Comparison of ENCODE assay signal across 11 cellular contexts in the genomic region with DNA sequence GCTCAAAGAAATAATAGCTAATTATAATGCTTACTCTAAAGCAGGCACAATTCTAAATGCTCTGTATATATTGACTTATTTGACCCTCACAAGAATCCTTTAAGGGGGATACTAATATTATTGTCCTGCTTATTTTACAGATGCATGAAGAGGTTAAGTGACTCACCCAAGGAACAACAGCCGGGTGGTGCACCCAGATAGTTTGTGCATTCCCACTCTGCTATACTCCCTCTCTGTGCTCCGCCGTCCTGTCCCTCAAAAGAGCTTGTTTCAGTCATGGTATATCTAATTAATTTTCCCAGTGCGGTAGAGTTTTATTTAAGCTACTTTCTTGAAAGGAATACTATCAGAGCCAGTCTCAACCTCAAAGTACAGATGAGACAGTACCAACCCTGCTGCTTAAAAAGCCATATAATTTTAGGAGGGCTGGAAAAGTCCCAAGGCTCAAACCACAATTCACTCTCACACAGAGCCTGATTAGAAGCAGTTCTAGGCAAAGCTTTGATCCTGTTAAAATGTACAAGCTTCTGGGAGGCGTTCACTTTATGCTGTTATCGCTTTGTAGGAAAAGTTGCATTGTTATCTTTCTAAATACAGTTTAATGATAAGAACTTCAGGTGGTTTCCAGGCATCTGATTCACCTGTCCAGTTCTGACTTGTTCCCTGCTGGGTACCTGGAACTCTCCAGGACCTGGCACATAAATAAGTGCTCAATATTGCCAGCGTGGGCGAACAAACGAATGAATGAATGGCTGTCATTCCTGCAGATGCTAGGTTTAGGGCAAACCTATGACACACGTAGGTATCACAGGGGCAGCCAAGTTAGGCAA.
DNase-seq lines count a peak whose midpoint lies in the region; ATAC-seq, FAIRE-seq and TF ChIP-seq lines count a peak whose summit lies in the region.
"Had no signal": no experiment of that assay in that cellular context is flagged by ENCODE, and none has a peak within 500 bp of the region (broad histone marks: within the 10 kb centered on the region; RNA-seq: fewer than 3 reads in every experiment).

No MANE protein-coding gene starts in this region.

- H3K36me3 Mint-ChIP-seq in activated CD4-positive, alpha-beta T cell treated with anti-CD3 and anti-CD28 coated beads, Interleukin-2, amount 10 ng/mL, durations not matched to agents 24 days and 14 days (ENCODE audit: low read depth), result peaks cover 17% of the 10 kb centered on the region
- peaks cover 20 to 39% of the 10 kb centered on the region in 2 donors for H3K36me3 Mint-ChIP-seq in stimulated activated naive B cell treated with anti-CD40 and anti-IgM and Interleukin-4, amounts not matched to agents 10 μg/mL and 1 μg/mL and 100 μg/mL, for 72 hours
- peaks cover 2% of the 10 kb centered on the region for H3K36me3 Mint-ChIP-seq in chondrocyte (ENCODE audit: low read depth)

- TF ChIP-seq CTCF in kidney (IDR thresholded peaks at IDR 0.05; ENCODE audit: borderline replicate concordance, extremely low read depth, insufficient read depth) (no peak), chondrocyte (IDR thresholded peaks at IDR 0.05) (no peak)

- H3K4me1 Mint-ChIP-seq in activated CD4-positive, alpha-beta T cell treated with anti-CD3 and anti-CD28 coated beads, Interleukin-2, amount 10 ng/mL, durations not matched to agents 24 days and 14 days, result peaks cover 65% of the 10 kb centered on the region
- H3K4me1 Mint-ChIP-seq in stimulated activated naive B cell treated with anti-CD40 and anti-IgM and Interleukin-4, amounts not matched to agents 10 μg/mL and 1 μg/mL and 100 μg/mL, for 72 hours, result peaks cover 50 to 76% of the 10 kb centered on the region in 2 donors
- peaks cover 27% of the 10 kb centered on the region for H3K4me1 Mint-ChIP-seq in chondrocyte (ENCODE audit: low read depth)

- no peak for ATAC-seq in stimulated activated naive B cell treated with anti-CD40 and anti-IgM and Interleukin-4, amounts not matched to agents 10 μg/mL and 1 μg/mL and 100 μg/mL, for 72 hours (replicated peaks)
- ATAC-seq: GM12878 had no signal

- intact Hi-C loops in activated CD4-positive, alpha-beta T cell treated with anti-CD3 and anti-CD28 coated beads, Interleukin-2, amount 10 ng/mL, durations not matched to agents 24 days and 14 days (cut with micrococcal nuclease), result loop anchor here (5.0 kb wide), 1 partner anchor 37 kb away; no protein-coding TSS in a partner anchor
- intact Hi-C loops in kidney (cut with DNase I), result no loop called here

- H3K27ac Mint-ChIP-seq in activated CD4-positive, alpha-beta T cell treated with anti-CD3 and anti-CD28 coated beads, Interleukin-2, amount 10 ng/mL, durations not matched to agents 24 days and 14 days, result peak overlapping the region; percentile 38
- peak overlapping the region; percentile 91 for H3K27ac Mint-ChIP-seq in stimulated activated naive B cell treated with anti-CD40 and anti-IgM and Interleukin-4, amounts not matched to agents 10 μg/mL and 1 μg/mL and 100 μg/mL, for 72 hours
- H3K27ac Mint-ChIP-seq in chondrocyte (ENCODE audit: unreplicated experiment), result no peak overlapping the region

- H3K9me3 ChIP-seq in adipocyte (ENCODE audit: control insufficient read depth, low read length), result no peaks in the 10 kb centered on the region
- H3K9me3 ChIP-seq in kidney (ENCODE audit: control insufficient read depth in 1 of 2, low read length in 2 of 2), result no peaks in the 10 kb centered on the region

- no peaks in the 10 kb centered on the region for H3K27me3 Mint-ChIP-seq in activated CD4-positive, alpha-beta T cell treated with anti-CD3 and anti-CD28 coated beads, Interleukin-2, amount 10 ng/mL, durations not matched to agents 24 days and 14 days
- no peaks in the 10 kb centered on the region for H3K27me3 Mint-ChIP-seq in stimulated activated naive B cell treated with anti-CD40 and anti-IgM and Interleukin-4, amounts not matched to agents 10 μg/mL and 1 μg/mL and 100 μg/mL, for 72 hours
- no peaks in the 10 kb centered on the region for H3K27me3 Mint-ChIP-seq in chondrocyte (ENCODE audit: low read depth)

- H3K9me3 Mint-ChIP-seq in activated CD4-positive, alpha-beta T cell treated with anti-CD3 and anti-CD28 coated beads, Interleukin-2, amount 10 ng/mL, durations not matched to agents 24 days and 14 days, result no peaks in the 10 kb centered on the region
- no peaks in the 10 kb centered on the region for H3K9me3 Mint-ChIP-seq in stimulated activated naive B cell treated with anti-CD40 and anti-IgM and Interleukin-4, amounts not matched to agents 10 μg/mL and 1 μg/mL and 100 μg/mL, for 72 hours
- H3K9me3 Mint-ChIP-seq in chondrocyte (ENCODE audit: low read depth), result no peaks in the 10 kb centered on the region

- peak overlapping the region; percentile 81 to 96 for H3K27ac ChIP-seq in kidney (ENCODE audit: low read depth in 2 of 2, low read length in 2 of 2)

- no peak for FAIRE-seq in kidney (lab: Jason Lieb, UNC)
- FAIRE-seq: GM12878 had no signal

- H3K4me3 Mint-ChIP-seq in activated CD4-positive, alpha-beta T cell treated with anti-CD3 and anti-CD28 coated beads, Interleukin-2, amount 10 ng/mL, durations not matched to agents 24 days and 14 days, result no peak overlapping the region
- H3K4me3 Mint-ChIP-seq in stimulated activated naive B cell treated with anti-CD40 and anti-IgM and Interleukin-4, amounts not matched to agents 10 μg/mL and 1 μg/mL and 100 μg/mL, for 72 hours, result no peak overlapping the region
- H3K4me3 Mint-ChIP-seq in chondrocyte (ENCODE audit: unreplicated experiment), result no peak overlapping the region

- H3K36me3 ChIP-seq in adipocyte (ENCODE audit: control insufficient read depth, insufficient read depth, low read length, severe bottlenecking) (peaks cover 28% of the 10 kb centered on the region), kidney (ENCODE audit: control insufficient read depth in 1 of 2, insufficient read depth in 2 of 2, low read length in 2 of 2) (peaks cover 0 to 3% of the 10 kb centered on the region in 2 donors)

- peak; percentile 55 for DNase-seq in activated CD4-positive, alpha-beta T cell treated with anti-CD3 and anti-CD28 coated beads, Interleukin-2, amount 10 ng/mL, durations not matched to agents 24 days and 14 days
- DNase-seq in activated CD4-positive, alpha-beta T cell treated with anti-CD3 and anti-CD28 coated beads, Interleukin-2, amount 50 U/mL, for 48 hours, result no peak
- no peak for DNase-seq in adipocyte (ENCODE audit: low read depth)
- DNase-seq in kidney, result no peak
- no peak for DNase-seq in stimulated activated naive B cell treated with anti-CD40 and anti-IgM and Interleukin-4, amounts not matched to agents 10 μg/mL and 1 μg/mL and 100 μg/mL, for 72 hours
- DNase-seq in chondrocyte (ENCODE audit: low spot score), result no peak
- no peak for DNase-seq in NCI-H82 (lab: John Stamatoyannopoulos, UW)
- DNase-seq in germinal center (ENCODE audit: low spot score), result no peak
- DNase-seq: activated CD4-positive, CD25-positive, alpha-beta regulatory T cell had no signal

- H3K9ac ChIP-seq in adipocyte (ENCODE audit: low read length) (peak overlapping the region; percentile 80), kidney (ENCODE audit: low read length in 2 of 2) (peak overlapping the region; percentile 26 to 51)
- H3K9ac ChIP-seq: parathyroid adenoma had no signal

- H3K4me3 ChIP-seq in adipocyte (ENCODE audit: low read length) (peak overlapping the region; percentile 65), kidney (ENCODE audit: low read length in 2 of 2) (no peak overlapping the region)

- H3K4me1 ChIP-seq in adipocyte (ENCODE audit: control insufficient read depth, insufficient read depth, low read length), result peaks cover 71% of the 10 kb centered on the region
- H3K4me1 ChIP-seq in kidney (ENCODE audit: control insufficient read depth in 1 of 2, insufficient read depth in 1 of 2, low read depth in 1 of 2, low read length in 2 of 2), result peaks cover 53 to 57% of the 10 kb centered on the region in 2 donors

- no peaks in the 10 kb centered on the region for H3K27me3 ChIP-seq in adipocyte (replicated peaks; ENCODE audit: control insufficient read depth, insufficient read depth, low read length)
